In genomic region chr1:247390116-247390791, GRCh38 we compare ENCODE assay signal across 1 cellular context.
TF ChIP-seq lines count a peak whose summit lies in the region.

No MANE protein-coding gene starts in this region.

TF ChIP-seq in K562, 482 proteins besides CTCF, POLR2A, EP300 and RAD21 (continued from another document and continues in another):
- TF ChIP-seq, protein P1, sequence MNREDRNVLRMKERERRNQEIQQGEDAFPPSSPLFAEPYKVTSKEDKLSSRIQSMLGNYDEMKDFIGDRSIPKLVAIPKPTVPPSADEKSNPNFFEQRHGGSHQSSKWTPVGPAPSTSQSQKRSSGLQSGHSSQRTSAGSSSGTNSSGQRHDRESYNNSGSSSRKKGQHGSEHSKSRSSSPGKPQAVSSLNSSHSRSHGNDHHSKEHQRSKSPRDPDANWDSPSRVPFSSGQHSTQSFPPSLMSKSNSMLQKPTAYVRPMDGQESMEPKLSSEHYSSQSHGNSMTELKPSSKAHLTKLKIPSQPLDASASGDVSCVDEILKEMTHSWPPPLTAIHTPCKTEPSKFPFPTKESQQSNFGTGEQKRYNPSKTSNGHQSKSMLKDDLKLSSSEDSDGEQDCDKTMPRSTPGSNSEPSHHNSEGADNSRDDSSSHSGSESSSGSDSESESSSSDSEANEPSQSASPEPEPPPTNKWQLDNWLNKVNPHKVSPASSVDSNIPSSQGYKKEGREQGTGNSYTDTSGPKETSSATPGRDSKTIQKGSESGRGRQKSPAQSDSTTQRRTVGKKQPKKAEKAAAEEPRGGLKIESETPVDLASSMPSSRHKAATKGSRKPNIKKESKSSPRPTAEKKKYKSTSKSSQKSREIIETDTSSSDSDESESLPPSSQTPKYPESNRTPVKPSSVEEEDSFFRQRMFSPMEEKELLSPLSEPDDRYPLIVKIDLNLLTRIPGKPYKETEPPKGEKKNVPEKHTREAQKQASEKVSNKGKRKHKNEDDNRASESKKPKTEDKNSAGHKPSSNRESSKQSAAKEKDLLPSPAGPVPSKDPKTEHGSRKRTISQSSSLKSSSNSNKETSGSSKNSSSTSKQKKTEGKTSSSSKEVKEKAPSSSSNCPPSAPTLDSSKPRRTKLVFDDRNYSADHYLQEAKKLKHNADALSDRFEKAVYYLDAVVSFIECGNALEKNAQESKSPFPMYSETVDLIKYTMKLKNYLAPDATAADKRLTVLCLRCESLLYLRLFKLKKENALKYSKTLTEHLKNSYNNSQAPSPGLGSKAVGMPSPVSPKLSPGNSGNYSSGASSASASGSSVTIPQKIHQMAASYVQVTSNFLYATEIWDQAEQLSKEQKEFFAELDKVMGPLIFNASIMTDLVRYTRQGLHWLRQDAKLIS (CRISPR knock-in tag; IDR thresholded peaks at IDR 0.05): no peak
- TF ChIP-seq NUFIP1 (IDR thresholded peaks at IDR 0.05; ENCODE audit: partially characterized antibody): no peak
- TF ChIP-seq, protein P2, sequence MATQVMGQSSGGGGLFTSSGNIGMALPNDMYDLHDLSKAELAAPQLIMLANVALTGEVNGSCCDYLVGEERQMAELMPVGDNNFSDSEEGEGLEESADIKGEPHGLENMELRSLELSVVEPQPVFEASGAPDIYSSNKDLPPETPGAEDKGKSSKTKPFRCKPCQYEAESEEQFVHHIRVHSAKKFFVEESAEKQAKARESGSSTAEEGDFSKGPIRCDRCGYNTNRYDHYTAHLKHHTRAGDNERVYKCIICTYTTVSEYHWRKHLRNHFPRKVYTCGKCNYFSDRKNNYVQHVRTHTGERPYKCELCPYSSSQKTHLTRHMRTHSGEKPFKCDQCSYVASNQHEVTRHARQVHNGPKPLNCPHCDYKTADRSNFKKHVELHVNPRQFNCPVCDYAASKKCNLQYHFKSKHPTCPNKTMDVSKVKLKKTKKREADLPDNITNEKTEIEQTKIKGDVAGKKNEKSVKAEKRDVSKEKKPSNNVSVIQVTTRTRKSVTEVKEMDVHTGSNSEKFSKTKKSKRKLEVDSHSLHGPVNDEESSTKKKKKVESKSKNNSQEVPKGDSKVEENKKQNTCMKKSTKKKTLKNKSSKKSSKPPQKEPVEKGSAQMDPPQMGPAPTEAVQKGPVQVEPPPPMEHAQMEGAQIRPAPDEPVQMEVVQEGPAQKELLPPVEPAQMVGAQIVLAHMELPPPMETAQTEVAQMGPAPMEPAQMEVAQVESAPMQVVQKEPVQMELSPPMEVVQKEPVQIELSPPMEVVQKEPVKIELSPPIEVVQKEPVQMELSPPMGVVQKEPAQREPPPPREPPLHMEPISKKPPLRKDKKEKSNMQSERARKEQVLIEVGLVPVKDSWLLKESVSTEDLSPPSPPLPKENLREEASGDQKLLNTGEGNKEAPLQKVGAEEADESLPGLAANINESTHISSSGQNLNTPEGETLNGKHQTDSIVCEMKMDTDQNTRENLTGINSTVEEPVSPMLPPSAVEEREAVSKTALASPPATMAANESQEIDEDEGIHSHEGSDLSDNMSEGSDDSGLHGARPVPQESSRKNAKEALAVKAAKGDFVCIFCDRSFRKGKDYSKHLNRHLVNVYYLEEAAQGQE (CRISPR knock-in tag; IDR thresholded peaks at IDR 0.05; ENCODE audit: low read depth): no peak
- peak; percentile 87 for TF ChIP-seq SMC3 (conservative IDR thresholded peaks at IDR 0.05; ENCODE audit: insufficient read depth, low read depth, low read length)
- TF ChIP-seq, protein P3, sequence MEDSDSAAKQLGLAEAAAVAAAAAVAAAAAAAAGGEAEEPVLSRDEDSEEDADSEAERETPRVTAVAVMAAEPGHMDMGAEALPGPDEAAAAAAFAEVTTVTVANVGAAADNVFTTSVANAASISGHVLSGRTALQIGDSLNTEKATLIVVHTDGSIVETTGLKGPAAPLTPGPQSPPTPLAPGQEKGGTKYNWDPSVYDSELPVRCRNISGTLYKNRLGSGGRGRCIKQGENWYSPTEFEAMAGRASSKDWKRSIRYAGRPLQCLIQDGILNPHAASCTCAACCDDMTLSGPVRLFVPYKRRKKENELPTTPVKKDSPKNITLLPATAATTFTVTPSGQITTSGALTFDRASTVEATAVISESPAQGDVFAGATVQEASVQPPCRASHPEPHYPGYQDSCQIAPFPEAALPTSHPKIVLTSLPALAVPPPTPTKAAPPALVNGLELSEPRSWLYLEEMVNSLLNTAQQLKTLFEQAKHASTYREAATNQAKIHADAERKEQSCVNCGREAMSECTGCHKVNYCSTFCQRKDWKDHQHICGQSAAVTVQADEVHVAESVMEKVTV (CRISPR knock-in tag; IDR thresholded peaks at IDR 0.05): peak; percentile 78
- TF ChIP-seq ATF1 (CRISPR knock-in tag; IDR thresholded peaks at IDR 0.05): no peak
- TF ChIP-seq ATF1 (tag; IDR thresholded peaks at IDR 0.05): 0 out of 2 replicates have a peak, but pooled peaks have one; percentile 21
- TF ChIP-seq CEBPG (CRISPR knock-in tag; IDR thresholded peaks at IDR 0.05): no peak
- TF ChIP-seq CEBPG (tag; conservative IDR thresholded peaks at IDR 0.05 in 1 of 2, IDR thresholded peaks at IDR 0.05 in 1 of 2): peak in 1 of 2 experiments; percentile 63; a peak in 3 of 4 replicates
- TF ChIP-seq ZEB2 (IDR thresholded peaks at IDR 0.05): 0 out of 2 replicates have a peak, but pooled peaks have one; percentile 26
- no peak for TF ChIP-seq ZNF408 (CRISPR knock-in tag; IDR thresholded peaks at IDR 0.05; ENCODE audit: low read depth)
- TF ChIP-seq ZNF699 (CRISPR knock-in tag; IDR thresholded peaks at IDR 0.05; ENCODE audit: insufficient replicate concordance): no peak
- no peak for TF ChIP-seq SREBF1 (IDR thresholded peaks at IDR 0.05; ENCODE audit: borderline replicate concordance, low read depth, low read length)
- TF ChIP-seq ZC3H4 (CRISPR knock-in tag; IDR thresholded peaks at IDR 0.05; ENCODE audit: borderline replicate concordance): no peak
- TF ChIP-seq SREBF2 (CRISPR knock-in tag; IDR thresholded peaks at IDR 0.05): no peak
- no peak for TF ChIP-seq ELF1 (tag; IDR thresholded peaks at IDR 0.05)
- no peak for TF ChIP-seq RBM14 (IDR thresholded peaks at IDR 0.05; ENCODE audit: borderline replicate concordance, insufficient read depth, low read depth, low read length)
- TF ChIP-seq BHLHE40 (IDR thresholded peaks at IDR 0.05; ENCODE audit: low read length): 0 out of 2 replicates have a peak, but pooled peaks have one; percentile 23
- TF ChIP-seq ZNF740 (CRISPR knock-in tag; IDR thresholded peaks at IDR 0.05): peak; percentile 64
- 0 out of 4 replicates have a peak, but pooled peaks of 1 of the 2 experiments have one; percentile 33 for TF ChIP-seq ZNF740 (tag; IDR thresholded peaks at IDR 0.05)
- no peak for TF ChIP-seq RBM17 (IDR thresholded peaks at IDR 0.05; ENCODE audit: borderline replicate concordance, low read depth, low read length)
- peak; percentile 88; the same call in 1 of the 2 replicates for TF ChIP-seq XRCC5 (IDR thresholded peaks at IDR 0.05; ENCODE audit: low read depth, low read length)
- TF ChIP-seq NR2C2 (CRISPR knock-in tag; IDR thresholded peaks at IDR 0.05): no peak
- TF ChIP-seq NR2C2 (tag; IDR thresholded peaks at IDR 0.05): 0 out of 2 replicates have a peak, but pooled peaks have one; percentile 15
- TF ChIP-seq FOSL1 (tag; conservative IDR thresholded peaks at IDR 0.05): no peak
- TF ChIP-seq MEF2D (tag; conservative IDR thresholded peaks at IDR 0.05; ENCODE audit: low read depth): no peak
- TF ChIP-seq NKRF (IDR thresholded peaks at IDR 0.05; ENCODE audit: borderline replicate concordance): no peak
- 0 out of 4 replicates have a peak, but pooled peaks of 1 of the 2 experiments have one; percentile 33 for TF ChIP-seq TBL1XR1 (IDR thresholded peaks at IDR 0.05; ENCODE audit: low read length in 2 of 2)
- TF ChIP-seq, protein P4, sequence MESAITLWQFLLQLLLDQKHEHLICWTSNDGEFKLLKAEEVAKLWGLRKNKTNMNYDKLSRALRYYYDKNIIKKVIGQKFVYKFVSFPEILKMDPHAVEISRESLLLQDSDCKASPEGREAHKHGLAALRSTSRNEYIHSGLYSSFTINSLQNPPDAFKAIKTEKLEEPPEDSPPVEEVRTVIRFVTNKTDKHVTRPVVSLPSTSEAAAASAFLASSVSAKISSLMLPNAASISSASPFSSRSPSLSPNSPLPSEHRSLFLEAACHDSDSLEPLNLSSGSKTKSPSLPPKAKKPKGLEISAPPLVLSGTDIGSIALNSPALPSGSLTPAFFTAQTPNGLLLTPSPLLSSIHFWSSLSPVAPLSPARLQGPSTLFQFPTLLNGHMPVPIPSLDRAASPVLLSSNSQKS (CRISPR knock-in tag; IDR thresholded peaks at IDR 0.05): no peak
- TF ChIP-seq ARNT (IDR thresholded peaks at IDR 0.05): no peak
- TF ChIP-seq RAD51 (IDR thresholded peaks at IDR 0.05; ENCODE audit: borderline replicate concordance, low read depth): no peak
- TF ChIP-seq ZNF217 (CRISPR knock-in tag; IDR thresholded peaks at IDR 0.05): no peak
- TF ChIP-seq ADNP (tag; IDR thresholded peaks at IDR 0.05): no peak
- TF ChIP-seq ZNF274 (IDR thresholded peaks at IDR 0.05; ENCODE audit: borderline replicate concordance, low read depth, low read length): no peak
- no peak for TF ChIP-seq MYBL2 (IDR thresholded peaks at IDR 0.05; ENCODE audit: low read depth)
- TF ChIP-seq MYBL2 (CRISPR knock-in tag; IDR thresholded peaks at IDR 0.05; ENCODE audit: borderline replicate concordance): no peak
- peak; percentile 55 for TF ChIP-seq CEBPB (tag; IDR thresholded peaks at IDR 0.05)
- TF ChIP-seq, protein P5, sequence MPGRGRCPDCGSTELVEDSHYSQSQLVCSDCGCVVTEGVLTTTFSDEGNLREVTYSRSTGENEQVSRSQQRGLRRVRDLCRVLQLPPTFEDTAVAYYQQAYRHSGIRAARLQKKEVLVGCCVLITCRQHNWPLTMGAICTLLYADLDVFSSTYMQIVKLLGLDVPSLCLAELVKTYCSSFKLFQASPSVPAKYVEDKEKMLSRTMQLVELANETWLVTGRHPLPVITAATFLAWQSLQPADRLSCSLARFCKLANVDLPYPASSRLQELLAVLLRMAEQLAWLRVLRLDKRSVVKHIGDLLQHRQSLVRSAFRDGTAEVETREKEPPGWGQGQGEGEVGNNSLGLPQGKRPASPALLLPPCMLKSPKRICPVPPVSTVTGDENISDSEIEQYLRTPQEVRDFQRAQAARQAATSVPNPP (IDR thresholded peaks at IDR 0.05; ENCODE audit: borderline replicate concordance, insufficient read depth, insufficient read length): no peak
- TF ChIP-seq PKNOX1 (IDR thresholded peaks at IDR 0.05): peak; percentile 27; the same call in 1 of the 2 replicates
- TF ChIP-seq MCM5 (IDR thresholded peaks at IDR 0.05; ENCODE audit: low read depth): no peak
- TF ChIP-seq YY1 (IDR thresholded peaks at IDR 0.05; ENCODE audit: borderline replicate concordance in 1 of 3, control insufficient read depth in 1 of 3, extremely low read depth in 1 of 3, insufficient read depth in 3 of 3, insufficient read length in 1 of 3, insufficient replicate concordance in 2 of 3, low read depth in 1 of 3, low read length in 2 of 3): peak in 2 of 3 experiments; percentile 27 to 39
- TF ChIP-seq, protein P6, sequence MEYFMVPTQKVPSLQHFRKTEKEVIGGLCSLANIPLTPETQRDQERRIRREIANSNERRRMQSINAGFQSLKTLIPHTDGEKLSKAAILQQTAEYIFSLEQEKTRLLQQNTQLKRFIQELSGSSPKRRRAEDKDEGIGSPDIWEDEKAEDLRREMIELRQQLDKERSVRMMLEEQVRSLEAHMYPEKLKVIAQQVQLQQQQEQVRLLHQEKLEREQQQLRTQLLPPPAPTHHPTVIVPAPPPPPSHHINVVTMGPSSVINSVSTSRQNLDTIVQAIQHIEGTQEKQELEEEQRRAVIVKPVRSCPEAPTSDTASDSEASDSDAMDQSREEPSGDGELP (CRISPR knock-in tag; IDR thresholded peaks at IDR 0.05; ENCODE audit: borderline replicate concordance): peak; percentile 65; the same call in 1 of the 2 replicates
- TF ChIP-seq YBX1 (IDR thresholded peaks at IDR 0.05): no peak
